ENCODE assay signal across 8 cellular contexts in genomic region chr9:25716220-25716872, GRCh38. TPM values are rescaled to one million over a fixed set of nuclear protein-coding genes. Genes with fewer than 3 reads are reported as not detected.
DNase-seq lines count a peak whose midpoint lies in the region; ATAC-seq and TF ChIP-seq lines count a peak whose summit lies in the region.

No MANE protein-coding gene starts in this region.

- no peaks in the 10 kb centered on the region for H3K9me3 Mint-ChIP-seq in mesothelial cell of epicardium

- peaks cover 39% of the 10 kb centered on the region for H3K4me1 Mint-ChIP-seq in mesothelial cell of epicardium

- TF ChIP-seq CTCF in GM12872 (IDR thresholded peaks at IDR 0.05; ENCODE audit: insufficient read depth, low read depth, low read length) (peak; percentile 37; the same call in 1 of the 3 replicates), mesothelial cell of epicardium (IDR thresholded peaks at IDR 0.05; ENCODE audit: unreplicated experiment) (peak; percentile 16)

- H3K27ac Mint-ChIP-seq in mesothelial cell of epicardium, result peak overlapping the region; percentile 82

- H3K9ac ChIP-seq in NT2/D1 (ENCODE audit: insufficient read length, low read depth), result no peak overlapping the region

- no peaks in the 10 kb centered on the region for H3K27me3 Mint-ChIP-seq in mesothelial cell of epicardium (ENCODE audit: low read depth)

- no peak overlapping the region for H3K4me3 Mint-ChIP-seq in mesothelial cell of epicardium

- ATAC-seq in HG03025 (IDR thresholded peaks at IDR 0.05; ENCODE audit: low FRiP score, unreplicated experiment) (no peak), GM18511 (IDR thresholded peaks at IDR 0.05; ENCODE audit: unreplicated experiment) (no peak), GM19324 (IDR thresholded peaks at IDR 0.05; ENCODE audit: low FRiP score, unreplicated experiment) (no peak)

- no peaks in the 10 kb centered on the region for H3K36me3 ChIP-seq in NT2/D1 (ENCODE audit: insufficient read depth, insufficient read length, low read length)

- no peaks in the 10 kb centered on the region for H3K27me3 ChIP-seq in NT2/D1 (ENCODE audit: insufficient read depth, insufficient read length)

- no peaks in the 10 kb centered on the region for H3K9me3 ChIP-seq in NT2/D1 (ENCODE audit: insufficient read depth, low read length)

- H3K36me3 Mint-ChIP-seq in mesothelial cell of epicardium, result no peaks in the 10 kb centered on the region

- H3K4me1 ChIP-seq in NT2/D1 (ENCODE audit: insufficient read depth, insufficient read length), result no peaks in the 10 kb centered on the region

- H3K4me3 ChIP-seq in NT2/D1 (ENCODE audit: insufficient read length, low read depth), result no peak overlapping the region

- DNase-seq in NT2/D1 (ENCODE audit: low read depth, low spot score) (peak; percentile 39), epidermal melanocyte (ENCODE audit: insufficient read length, low spot score) (peak; percentile 65), mesothelial cell of epicardium (ENCODE audit: low spot score in 2 of 2, unreplicated experiment in 2 of 2) (peak in 1 of 2 experiments; percentile 59)
- no peak for DNase-seq in activated T-cell treated with anti-CD3 and anti-CD28 coated beads, Interleukin-2, amount 50 U/mL, for 1 hour

RNA-seq across cellular contexts. Expression of gene TUSC1, which starts 38.1 kb away (rescaled TPM):
- total RNA-seq in mesothelial cell of epicardium, result not detected in 3 replicates
